8 cellular contexts compared by ENCODE assay signal in genomic region chr3:52897130-52898109, GRCh38. TPM values are rescaled to one million over a fixed set of nuclear protein-coding genes. Genes with fewer than 3 reads are reported as not detected.
A peak's percentile ranks its signal among the peaks of the same experiment; 100 is the strongest.
DNase-seq lines count a peak whose midpoint lies in the region; ATAC-seq and TF ChIP-seq lines count a peak whose summit lies in the region.

STIMATE (minus strand) TSS chr3:52897548; CDS start chr3:52897450, 98 bp downstream.

- peaks cover 0 to 9% (median 0%) of the 10 kb centered on the region in 3 donors for H3K36me3 Mint-ChIP-seq in naive thymus-derived CD8-positive, alpha-beta T cell
- peaks cover 7 to 15% of the 10 kb centered on the region in 2 donors for H3K36me3 Mint-ChIP-seq in stimulated activated naive B cell treated with anti-CD40 and anti-IgM and Interleukin-4, amounts not matched to agents 10 μg/mL and 1 μg/mL and 100 μg/mL, for 72 hours

- H3K9me3 ChIP-seq in DND-41 (ENCODE audit: insufficient read depth, low read length, severe bottlenecking) = no peaks in the 10 kb centered on the region

- peak within 1 kb of the TSS; percentile 90 for H3K4me2 ChIP-seq in DND-41 (ENCODE audit: insufficient read depth, low read length)

- ATAC-seq in DND-41 (ENCODE audit: insufficient read depth, low read depth) = peak; percentile 97
- peak; percentile 93 for ATAC-seq in GM21723 (IDR thresholded peaks at IDR 0.05; ENCODE audit: unreplicated experiment)
- peak; percentile 95 to 97 for ATAC-seq in naive thymus-derived CD8-positive, alpha-beta T cell
- peak; percentile 96 to 98 for ATAC-seq in stimulated activated naive B cell treated with anti-CD40 and anti-IgM and Interleukin-4, amounts not matched to agents 10 μg/mL and 1 μg/mL and 100 μg/mL, for 72 hours (replicated peaks)

- no peak for TF ChIP-seq CTCF in DND-41 (IDR thresholded peaks at IDR 0.05; ENCODE audit: borderline replicate concordance, extremely low read depth, low read length, poor library complexity, severe bottlenecking)
- no peak for TF ChIP-seq CTCF in fibroblast of mammary gland (conservative IDR thresholded peaks at IDR 0.05; ENCODE audit: control insufficient read depth, insufficient read depth, low read depth, low read length)

- H3K79me2 ChIP-seq in DND-41 (ENCODE audit: insufficient read depth, low read length) = peaks cover 27% of the 10 kb centered on the region

- H3K27ac ChIP-seq in DND-41 (ENCODE audit: low read length) = peak within 1 kb of the TSS; percentile 45

- H3K9ac ChIP-seq in DND-41 (ENCODE audit: low read depth, low read length) = peak within 1 kb of the TSS; percentile 70

- peak; percentile 90 for DNase-seq in DND-41
- peak; percentile 79 for DNase-seq in KBM-7
- DNase-seq in RPMI8226 = peak; percentile 92
- DNase-seq in activated T-helper 1 cell treated with anti-CD3 and anti-CD28 coated beads, Interleukin-2, amount 50 U/mL, for 16 hours (ENCODE audit: low read depth in 1 of 2, low spot score in 1 of 2) = peak; percentile 78 to 81
- peak; percentile 66 for DNase-seq in fibroblast of mammary gland (ENCODE audit: low read depth)
- DNase-seq in naive thymus-derived CD8-positive, alpha-beta T cell = peak; percentile 78 to 88 (median 84)
- peak; percentile 77 for DNase-seq in stimulated activated naive B cell treated with anti-CD40 and anti-IgM and Interleukin-4, amounts not matched to agents 10 μg/mL and 1 μg/mL and 100 μg/mL, for 72 hours

- H3K27me3 ChIP-seq in DND-41 (ENCODE audit: insufficient read depth, low read length, poor library complexity) = no peaks in the 10 kb centered on the region

- H3K27me3 Mint-ChIP-seq in naive thymus-derived CD8-positive, alpha-beta T cell = no peaks in the 10 kb centered on the region
- H3K27me3 Mint-ChIP-seq in stimulated activated naive B cell treated with anti-CD40 and anti-IgM and Interleukin-4, amounts not matched to agents 10 μg/mL and 1 μg/mL and 100 μg/mL, for 72 hours = no peaks in the 10 kb centered on the region

- H3K4me1 ChIP-seq in DND-41 (ENCODE audit: insufficient read depth, low read length) = peaks cover 30% of the 10 kb centered on the region

- H3K27ac Mint-ChIP-seq in naive thymus-derived CD8-positive, alpha-beta T cell = peak within 1 kb of the TSS; percentile 74 to 95 (median 86)
- peak within 1 kb of the TSS; percentile 74 for H3K27ac Mint-ChIP-seq in stimulated activated naive B cell treated with anti-CD40 and anti-IgM and Interleukin-4, amounts not matched to agents 10 μg/mL and 1 μg/mL and 100 μg/mL, for 72 hours

- POLR2A ChIA-PET in naive thymus-derived CD8-positive, alpha-beta T cell (lab: Charles Lee) = interaction anchor here (0.6 to 1.8 kb wide), 4 partner anchors 10 to 290 kb away, joined by 3 to 6 read pairs (median 4); partner anchors contain the start of gene SFMBT1

- peak within 1 kb of the TSS; percentile 83 to 98 (median 95) for H3K4me3 Mint-ChIP-seq in naive thymus-derived CD8-positive, alpha-beta T cell
- peak within 1 kb of the TSS; percentile 89 to 94 for H3K4me3 Mint-ChIP-seq in stimulated activated naive B cell treated with anti-CD40 and anti-IgM and Interleukin-4, amounts not matched to agents 10 μg/mL and 1 μg/mL and 100 μg/mL, for 72 hours

- peaks cover 6% of the 10 kb centered on the region; the same call in 1 of the 2 replicates for H4K20me1 ChIP-seq in DND-41 (ENCODE audit: insufficient read depth, low read length)

- H3K9me3 Mint-ChIP-seq in naive thymus-derived CD8-positive, alpha-beta T cell = no peaks in the 10 kb centered on the region
- no peaks in the 10 kb centered on the region for H3K9me3 Mint-ChIP-seq in stimulated activated naive B cell treated with anti-CD40 and anti-IgM and Interleukin-4, amounts not matched to agents 10 μg/mL and 1 μg/mL and 100 μg/mL, for 72 hours

- peak within 1 kb of the TSS; percentile 37 to 70; a peak in 3 of 4 replicates for H3K4me3 ChIP-seq in DND-41 (ENCODE audit: low read depth in 1 of 2, low read length in 2 of 2)
- peak within 1 kb of the TSS; percentile 84 for H3K4me3 ChIP-seq in fibroblast of mammary gland (ENCODE audit: control insufficient read depth, low read depth, low read length)

- H2AFZ ChIP-seq in DND-41 (ENCODE audit: low read depth, low read length) = peak within 1 kb of the TSS; percentile 79

- peaks cover 18 to 49% (median 46%) of the 10 kb centered on the region in 4 donors for H3K4me1 Mint-ChIP-seq in naive thymus-derived CD8-positive, alpha-beta T cell
- H3K4me1 Mint-ChIP-seq in stimulated activated naive B cell treated with anti-CD40 and anti-IgM and Interleukin-4, amounts not matched to agents 10 μg/mL and 1 μg/mL and 100 μg/mL, for 72 hours = peaks cover 26 to 31% of the 10 kb centered on the region in 2 donors

- H3K36me3 ChIP-seq in DND-41 (ENCODE audit: insufficient read depth, low read length) = peaks cover 15% of the 10 kb centered on the region; the same call in 1 of the 2 replicates

- in situ Hi-C loops in KBM-7 (cut with MboI; ENCODE audit: low pct_unique_long_range_greater_than_20kb, low sequenced_read_pairs) = no loop called here

RNA-seq across cellular contexts. Expression of gene STIMATE, which starts in this region (rescaled TPM):
- 10 to 100 TPM; 19.5 to 26.5 TPM for total RNA-seq in naive thymus-derived CD8-positive, alpha-beta T cell
- polyA plus RNA-seq in naive thymus-derived CD8-positive, alpha-beta T cell = 1 to 10 TPM; 5.1 to 6.3 (median 5.3) TPM

Comparison
In these comparisons a context has a peak if more than half of its experiments do, and no peak if none do; other contexts are left out.
1. Peak in every context shown above with its lines: DNase-seq, ATAC-seq, H3K4me3 ChIP-seq and H3K27ac ChIP-seq.